1 cellular context compared by ENCODE assay signal in genomic region chr6:56746767-56747504, GRCh38.
TF ChIP-seq lines count a peak whose summit lies in the region.

No MANE protein-coding gene starts in this region.

TF ChIP-seq in SK-N-SH, 30 proteins besides CTCF, POLR2A, EP300 and RAD21 (continued from another document):
- TF ChIP-seq PBX3 (IDR thresholded peaks at IDR 0.05) (no peak), RFX5 (IDR thresholded peaks at IDR 0.05; ENCODE audit: low read length) (no peak), TEAD4 (IDR thresholded peaks at IDR 0.05; ENCODE audit: borderline replicate concordance, insufficient read depth) (no peak), TCF12 (IDR thresholded peaks at IDR 0.05) (no peak), POLR2AphosphoS5 (IDR thresholded peaks at IDR 0.05; ENCODE audit: low read depth, low read length) (no peak), FOXJ3 (CRISPR knock-in tag; IDR thresholded peaks at IDR 0.05) (no peak), REST (IDR thresholded peaks at IDR 0.05; ENCODE audit: low read depth, low read length) (no peak), MAX (IDR thresholded peaks at IDR 0.05; ENCODE audit: low read depth) (no peak), TAF1 (IDR thresholded peaks at IDR 0.05; ENCODE audit: borderline replicate concordance, low read depth, low read length) (no peak), SIN3A (IDR thresholded peaks at IDR 0.05; ENCODE audit: borderline replicate concordance, low read depth, low read length) (no peak), RXRA (IDR thresholded peaks at IDR 0.05; ENCODE audit: borderline replicate concordance, low read depth) (no peak)
- TF ChIP-seq, protein P1, sequence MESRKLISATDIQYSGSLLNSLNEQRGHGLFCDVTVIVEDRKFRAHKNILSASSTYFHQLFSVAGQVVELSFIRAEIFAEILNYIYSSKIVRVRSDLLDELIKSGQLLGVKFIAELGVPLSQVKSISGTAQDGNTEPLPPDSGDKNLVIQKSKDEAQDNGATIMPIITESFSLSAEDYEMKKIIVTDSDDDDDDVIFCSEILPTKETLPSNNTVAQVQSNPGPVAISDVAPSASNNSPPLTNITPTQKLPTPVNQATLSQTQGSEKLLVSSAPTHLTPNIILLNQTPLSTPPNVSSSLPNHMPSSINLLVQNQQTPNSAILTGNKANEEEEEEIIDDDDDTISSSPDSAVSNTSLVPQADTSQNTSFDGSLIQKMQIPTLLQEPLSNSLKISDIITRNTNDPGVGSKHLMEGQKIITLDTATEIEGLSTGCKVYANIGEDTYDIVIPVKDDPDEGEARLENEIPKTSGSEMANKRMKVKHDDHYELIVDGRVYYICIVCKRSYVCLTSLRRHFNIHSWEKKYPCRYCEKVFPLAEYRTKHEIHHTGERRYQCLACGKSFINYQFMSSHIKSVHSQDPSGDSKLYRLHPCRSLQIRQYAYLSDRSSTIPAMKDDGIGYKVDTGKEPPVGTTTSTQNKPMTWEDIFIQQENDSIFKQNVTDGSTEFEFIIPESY (IDR thresholded peaks at IDR 0.05; ENCODE audit: borderline replicate concordance, low read depth) = no peak
